Comparison of ENCODE assay signal across 14 cellular contexts in the genomic region with DNA sequence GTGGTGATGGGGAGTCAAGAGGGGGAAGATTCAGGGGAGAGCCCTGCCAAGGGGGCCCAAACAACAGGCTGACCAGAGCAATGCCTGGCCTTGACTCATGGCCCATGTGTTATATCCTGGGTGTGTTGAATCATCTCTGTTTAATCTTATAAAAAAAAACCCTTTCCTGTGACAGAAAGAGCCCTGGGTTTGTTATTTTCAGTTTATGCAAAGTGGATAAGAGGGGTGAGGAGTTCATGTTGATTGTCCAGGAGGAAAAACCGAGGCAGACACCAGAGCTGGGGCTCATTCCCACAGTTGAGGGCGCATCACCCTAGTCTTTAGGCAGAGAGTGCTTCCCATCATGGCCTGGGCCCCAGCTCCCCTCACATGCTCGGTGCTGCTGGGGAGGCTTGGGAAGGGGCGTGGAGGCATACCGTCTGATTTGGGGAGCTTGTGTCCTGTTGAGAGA. TPM values are rescaled to one million over a fixed set of nuclear protein-coding genes. Genes with fewer than 3 reads are reported as not detected.
DNase-seq lines count a peak whose midpoint lies in the region; ATAC-seq, FAIRE-seq and TF ChIP-seq lines count a peak whose summit lies in the region.
"Had no signal": no experiment of that assay in that cellular context is flagged by ENCODE, and none has a peak within 500 bp of the region (broad histone marks: within the 10 kb centered on the region; RNA-seq: fewer than 3 reads in every experiment).

No MANE protein-coding gene starts in this region.

- H3K27me3 ChIP-seq in keratinocyte (ENCODE audit: control insufficient read depth, extremely low read depth, insufficient read depth, low read length): no peaks in the 10 kb centered on the region
- peaks cover 0 to 1% (median 0%) of the 10 kb centered on the region in 3 donors for H3K27me3 ChIP-seq in gastrocnemius medialis
- H3K27me3 ChIP-seq: ascending aorta had no signal

- peak overlapping the region; percentile 97 for H3K27ac ChIP-seq in keratinocyte (ENCODE audit: control insufficient read depth, insufficient read depth, low read length)
- no peak overlapping the region for H3K27ac ChIP-seq in gastrocnemius medialis
- H3K27ac ChIP-seq: ascending aorta, VCaP had no signal

- H3K4me1 ChIP-seq in keratinocyte (ENCODE audit: control insufficient read depth, extremely low read depth, insufficient read depth, low read length) (peaks cover 77% of the 10 kb centered on the region), gastrocnemius medialis (no peaks in the 10 kb centered on the region)
- H3K4me1 ChIP-seq: ascending aorta had no signal

- peaks cover 0 to 2% (median 0%) of the 10 kb centered on the region in 7 donors for H3K9me3 Mint-ChIP-seq in CD14-positive monocyte
- H3K9me3 Mint-ChIP-seq in activated T-helper 1 cell treated with anti-CD3 and anti-CD28 coated beads, Interleukin-12 subunit alpha, Interleukin-12 subunit beta, Interleukin-2, Interleukin-4 antibody, amounts not matched to agents 30 ng/mL and 10 ng/mL and 1 ng/mL, durations not matched to agents 14 hours and 24 hours and 36 hours: no peaks in the 10 kb centered on the region
- H3K9me3 Mint-ChIP-seq: IgD-negative memory B cell had no signal

- H2AFZ ChIP-seq in keratinocyte (ENCODE audit: control insufficient read depth, low read length): no peak overlapping the region

- no peak for TF ChIP-seq POLR2A in gastrocnemius medialis (IDR thresholded peaks at IDR 0.05)

- dilution Hi-C loops in keratinocyte (cut with MboI; ENCODE audit: extremely low pct_ligation_motif_present, low sequenced_read_pairs): no loop called here

- H3K9me1 ChIP-seq in keratinocyte (ENCODE audit: control insufficient read depth, extremely low read depth, insufficient read depth, low read length): no peaks in the 10 kb centered on the region

- intact Hi-C loops in CD14-positive monocyte (cut with micrococcal nuclease): loop anchor here (5.0 to 10.0 kb wide), 3 partner anchors 43 to 85 kb away; a partner anchor contains a TSS
- intact Hi-C loops in activated T-helper 1 cell treated with anti-CD3 and anti-CD28 coated beads, Interleukin-12 subunit alpha, Interleukin-12 subunit beta, Interleukin-2, Interleukin-4 antibody, amounts not matched to agents 30 ng/mL and 10 ng/mL and 1 ng/mL, durations not matched to agents 14 hours and 24 hours and 36 hours (cut with micrococcal nuclease): no loop called here
- intact Hi-C loops in gastrocnemius medialis (cut with DNase I; ENCODE audit: low total_unique reads): no loop called here

- H3K4me3 ChIP-seq in keratinocyte (ENCODE audit: control insufficient read depth in 2 of 3, extremely low read depth in 1 of 3, insufficient read depth in 2 of 3, low read depth in 1 of 3, low read length in 3 of 3) (no peak overlapping the region), gastrocnemius medialis (no peak overlapping the region)
- H3K4me3 ChIP-seq: ascending aorta had no signal

- peak overlapping the region in 5 of 7 donors; percentile 65 to 94 (median 90) for H3K27ac Mint-ChIP-seq in CD14-positive monocyte
- H3K27ac Mint-ChIP-seq in activated T-helper 1 cell treated with anti-CD3 and anti-CD28 coated beads, Interleukin-12 subunit alpha, Interleukin-12 subunit beta, Interleukin-2, Interleukin-4 antibody, amounts not matched to agents 30 ng/mL and 10 ng/mL and 1 ng/mL, durations not matched to agents 14 hours and 24 hours and 36 hours: peak overlapping the region; percentile 49

- no peak for TF ChIP-seq CTCF in CD14-positive monocyte (IDR thresholded peaks at IDR 0.05)
- no peak for TF ChIP-seq CTCF in keratinocyte (optimal IDR thresholded peaks at IDR 0.05 in 1 of 3, IDR thresholded peaks at IDR 0.05 in 1 of 3, conservative IDR thresholded peaks at IDR 0.05 in 1 of 3; ENCODE audit: extremely low read depth in 1 of 3, insufficient read depth in 2 of 3, low read length in 3 of 3)
- no peak for TF ChIP-seq CTCF in gastrocnemius medialis (IDR thresholded peaks at IDR 0.05 in 4 of 5, conservative IDR thresholded peaks at IDR 0.05 in 1 of 5)

- peak overlapping the region in 1 of 2 donors; percentile 11 for H3K4me3 Mint-ChIP-seq in CD14-positive monocyte
- no peak overlapping the region for H3K4me3 Mint-ChIP-seq in activated T-helper 1 cell treated with anti-CD3 and anti-CD28 coated beads, Interleukin-12 subunit alpha, Interleukin-12 subunit beta, Interleukin-2, Interleukin-4 antibody, amounts not matched to agents 30 ng/mL and 10 ng/mL and 1 ng/mL, durations not matched to agents 14 hours and 24 hours and 36 hours

- ATAC-seq in HG03025 (IDR thresholded peaks at IDR 0.05; ENCODE audit: low FRiP score, unreplicated experiment) (no peak), gastrocnemius medialis (no peak)

- peaks cover 0 to 5% of the 10 kb centered on the region in 2 donors for H3K36me3 Mint-ChIP-seq in CD14-positive monocyte
- H3K36me3 Mint-ChIP-seq in activated T-helper 1 cell treated with anti-CD3 and anti-CD28 coated beads, Interleukin-12 subunit alpha, Interleukin-12 subunit beta, Interleukin-2, Interleukin-4 antibody, amounts not matched to agents 30 ng/mL and 10 ng/mL and 1 ng/mL, durations not matched to agents 14 hours and 24 hours and 36 hours (ENCODE audit: low read depth): no peaks in the 10 kb centered on the region
- H3K36me3 Mint-ChIP-seq: IgD-negative memory B cell had no signal

- no peaks in the 10 kb centered on the region for H3K9me3 ChIP-seq in keratinocyte (ENCODE audit: control insufficient read depth, low read depth, low read length)
- no peaks in the 10 kb centered on the region for H3K9me3 ChIP-seq in gastrocnemius medialis
- H3K9me3 ChIP-seq: ascending aorta had no signal

- H3K27me3 Mint-ChIP-seq in CD14-positive monocyte (ENCODE audit: low read depth in 3 of 3): peaks cover 0 to 5% (median 2%) of the 10 kb centered on the region in 3 donors
- peaks cover 6% of the 10 kb centered on the region for H3K27me3 Mint-ChIP-seq in activated T-helper 1 cell treated with anti-CD3 and anti-CD28 coated beads, Interleukin-12 subunit alpha, Interleukin-12 subunit beta, Interleukin-2, Interleukin-4 antibody, amounts not matched to agents 30 ng/mL and 10 ng/mL and 1 ng/mL, durations not matched to agents 14 hours and 24 hours and 36 hours (ENCODE audit: insufficient read depth)

- peak overlapping the region; percentile 24 for H3K4me2 ChIP-seq in keratinocyte (ENCODE audit: control insufficient read depth, extremely low read depth, insufficient read depth, low read depth, low read length)

- DNase-seq in CD14-positive monocyte (ENCODE audit: low spot score) (peak; percentile 75), HCEC 1CT (peak; percentile 88), keratinocyte (ENCODE audit: low read depth, low spot score) (no peak), epidermal melanocyte (ENCODE audit: insufficient read length, low spot score) (no peak), gastrocnemius medialis (no peak)
- no peak for DNase-seq in activated T-helper 1 cell treated with anti-CD3 and anti-CD28 coated beads, Interleukin-12 subunit alpha, Interleukin-12 subunit beta, Interleukin-2, Interleukin-4 antibody, amounts not matched to agents 30 ng/mL and 10 ng/mL and 1 ng/mL, durations not matched to agents 14 hours and 24 hours and 36 hours (ENCODE audit: low spot score)
- no peak for DNase-seq in activated T-cell treated with anti-CD3 and anti-CD28 coated beads, Interleukin-2, amount 50 U/mL, for 48 hours
- DNase-seq: midbrain; stimulated activated naive CD4-positive, alpha-beta T cell had no signal

- peak; percentile 67 for FAIRE-seq in keratinocyte (lab: Jason Lieb, UNC)

- H3K36me3 ChIP-seq in keratinocyte (ENCODE audit: control insufficient read depth in 2 of 2, extremely low read depth in 1 of 2, insufficient read depth in 2 of 2, low read length in 2 of 2) (no peaks in the 10 kb centered on the region), gastrocnemius medialis (no peaks in the 10 kb centered on the region)
- H3K36me3 ChIP-seq: ascending aorta had no signal

- no peaks in the 10 kb centered on the region for H3K79me2 ChIP-seq in keratinocyte (ENCODE audit: control insufficient read depth, insufficient read depth, low read length)

- in situ Hi-C loops in gastrocnemius medialis (cut with MboI; ENCODE audit: low sequenced_read_pairs in 4 of 4): no loop called here

- no peaks in the 10 kb centered on the region for H4K20me1 ChIP-seq in keratinocyte (ENCODE audit: control insufficient read depth, extremely low read depth, insufficient read depth, low read length)

- peak overlapping the region; percentile 70 for H3K9ac ChIP-seq in keratinocyte (ENCODE audit: control insufficient read depth, extremely low read depth, insufficient read depth, low read length)

- peaks cover 39% of the 10 kb centered on the region for H3K4me1 Mint-ChIP-seq in CD14-positive monocyte
- H3K4me1 Mint-ChIP-seq in activated T-helper 1 cell treated with anti-CD3 and anti-CD28 coated beads, Interleukin-12 subunit alpha, Interleukin-12 subunit beta, Interleukin-2, Interleukin-4 antibody, amounts not matched to agents 30 ng/mL and 10 ng/mL and 1 ng/mL, durations not matched to agents 14 hours and 24 hours and 36 hours (ENCODE audit: low read depth): peaks cover 28% of the 10 kb centered on the region

RNA-seq across cellular contexts. Expression of a gene that starts 30.9 kb away (rescaled TPM):
- polyA plus RNA-seq in CD14-positive monocyte (not detected), keratinocyte (0.33 to 0.73 TPM (median 0.63 TPM) in 3 replicates)
- total RNA-seq in activated T-helper 1 cell treated with anti-CD3 and anti-CD28 coated beads, Interleukin-12 subunit alpha, Interleukin-12 subunit beta, Interleukin-2, Interleukin-4 antibody, amounts not matched to agents 30 ng/mL and 10 ng/mL and 1 ng/mL, durations not matched to agents 14 hours and 24 hours and 36 hours: not detected in 2 replicates
- 3.9 TPM for polyA plus RNA-seq in keratinocyte (2011; ENCODE audit: low read depth)
- 0.44 and 0.51 TPM in 2 replicates for polyA plus RNA-seq in keratinocyte (2011; cell fraction: cytosol; rRNA removed)
- polyA plus RNA-seq in keratinocyte (2011; cell fraction: nucleus; rRNA removed): 0.36 and 0.82 TPM in 2 replicates
- 0.63 and 12.8 TPM in 2 replicates for polyA plus RNA-seq in keratinocyte (2012; ENCODE audit: low replicate concordance)
- 0.32 TPM in 1 of 3 replicates, not detected in the others for polyA minus RNA-seq in keratinocyte
- not detected for polyA minus RNA-seq in keratinocyte (2011; cell fraction: cytosol; rRNA and poly(A)+ RNA removed)
- not detected in 2 replicates for polyA minus RNA-seq in keratinocyte (2011; cell fraction: nucleus; rRNA and poly(A)+ RNA removed)
- total RNA-seq in gastrocnemius medialis: not detected
- total RNA-seq: ascending aorta, glomerular endothelial cell had no signal
- polyA plus RNA-seq: IgD-negative memory B cell had no signal

RNA-seq across cellular contexts. Expression of a gene that starts 43.5 kb away (rescaled TPM):
- polyA plus RNA-seq in CD14-positive monocyte (100 to 1,000 TPM in 1 of 2 donors, 10 to 100 TPM in 1; 65.1 to 114 TPM), keratinocyte (221 to 291 TPM (median 232 TPM) in 3 replicates)
- total RNA-seq in activated T-helper 1 cell treated with anti-CD3 and anti-CD28 coated beads, Interleukin-12 subunit alpha, Interleukin-12 subunit beta, Interleukin-2, Interleukin-4 antibody, amounts not matched to agents 30 ng/mL and 10 ng/mL and 1 ng/mL, durations not matched to agents 14 hours and 24 hours and 36 hours: 0.23 and 0.44 TPM in 2 replicates
- 13.0 TPM for polyA plus RNA-seq in keratinocyte (2011; ENCODE audit: low read depth)
- polyA plus RNA-seq in keratinocyte (2011; cell fraction: cytosol; rRNA removed): 233 and 264 TPM in 2 replicates
- polyA plus RNA-seq in keratinocyte (2011; cell fraction: nucleus; rRNA removed): 352 and 413 TPM in 2 replicates
- 20.2 and 162 TPM in 2 replicates for polyA plus RNA-seq in keratinocyte (2012; ENCODE audit: low replicate concordance)
- polyA minus RNA-seq in keratinocyte: 304 to 333 TPM (median 331 TPM) in 3 replicates
- polyA minus RNA-seq in keratinocyte (2011; cell fraction: cytosol; rRNA and poly(A)+ RNA removed): 193 TPM
- polyA minus RNA-seq in keratinocyte (2011; cell fraction: nucleus; rRNA and poly(A)+ RNA removed): 183 and 312 TPM in 2 replicates
- total RNA-seq in gastrocnemius medialis: not detected
- total RNA-seq: ascending aorta had no signal
- polyA plus RNA-seq: IgD-negative memory B cell had no signal

Comparison
In these comparisons a context has a peak if more than half of its experiments do, and no peak if none do; other contexts are left out.
1. DNase-seq: peak in CD14-positive monocyte (single experiment) and HCEC 1CT (single experiment); none in activated T-helper 1 cell treated with anti-CD3 and anti-CD28 coated beads, Interleukin-12 subunit alpha, Interleukin-12 subunit beta, Interleukin-2, Interleukin-4 antibody, amounts not matched to agents 30 ng/mL and 10 ng/mL and 1 ng/mL, durations not matched to agents 14 hours and 24 hours and 36 hours (single experiment), keratinocyte (single experiment), epidermal melanocyte (single experiment), activated T-cell treated with anti-CD3 and anti-CD28 coated beads, Interleukin-2, amount 50 U/mL, for 48 hours (0 of 2) and gastrocnemius medialis (0 of 2).
2. intact Hi-C loops: an anchor here in CD14-positive monocyte (5.0 to 10.0 kb wide); none called in activated T-helper 1 cell treated with anti-CD3 and anti-CD28 coated beads, Interleukin-12 subunit alpha, Interleukin-12 subunit beta, Interleukin-2, Interleukin-4 antibody, amounts not matched to agents 30 ng/mL and 10 ng/mL and 1 ng/mL, durations not matched to agents 14 hours and 24 hours and 36 hours and gastrocnemius medialis.